In genomic region chr14:69092840-69093422, GRCh38 we compare ENCODE assay signal across 15 cellular contexts. TPM values are rescaled to one million over a fixed set of nuclear protein-coding genes. Genes with fewer than 3 reads are reported as not detected.
A peak's percentile ranks its signal among the peaks of the same experiment; 100 is the strongest.
DNase-seq lines count a peak whose midpoint lies in the region; ATAC-seq and TF ChIP-seq lines count a peak whose summit lies in the region.
"Had no signal": no experiment of that assay in that cellular context is flagged by ENCODE, and none has a peak within 500 bp of the region (broad histone marks: within the 10 kb centered on the region; RNA-seq: fewer than 3 reads in every experiment).

No MANE protein-coding gene starts in this region.

- H3K27ac ChIP-seq in PC-9 (peak overlapping the region; percentile 4; the same call in 1 of the 2 replicates), esophagus muscularis mucosa (replicated peaks in 1 of 4) (peak overlapping the region; percentile 58 to 78 (median 72)), sigmoid colon (peak overlapping the region; percentile 55 to 88 (median 77)), adrenal gland (no peak overlapping the region)

- H4K20me1 ChIP-seq in PC-9 (ENCODE audit: insufficient read depth): no peaks in the 10 kb centered on the region

- DNase-seq in PC-9: no peak
- no peak for DNase-seq in esophagus muscularis mucosa (ENCODE audit: extremely low spot score)
- no peak for DNase-seq in sigmoid colon
- DNase-seq in CD1c-positive myeloid dendritic cell (ENCODE audit: extremely low spot score): no peak
- DNase-seq in adrenal gland: no peak
- no peak for DNase-seq in NCI-H1092 (lab: John Stamatoyannopoulos, UW)
- DNase-seq: aorta; GF-D8; heart right ventricle; Karpas-422; NCI-H2171; stimulated activated CD4-positive, alpha-beta T cell treated with anti-CD3 and anti-CD28 coated beads, Interleukin-4, amount 100 ng/mL, for 1 hour; T-helper 1 cell had no signal

- peak; percentile 45 for ATAC-seq in GM18868 (IDR thresholded peaks at IDR 0.05; ENCODE audit: unreplicated experiment)
- ATAC-seq in HG03565 (IDR thresholded peaks at IDR 0.05; ENCODE audit: unreplicated experiment): no peak

- H3K36me3 ChIP-seq in PC-9 (ENCODE audit: low read depth) (peaks cover 12% of the 10 kb centered on the region), esophagus muscularis mucosa (peaks cover 13 to 39% (median 21%) of the 10 kb centered on the region in 4 donors), sigmoid colon (peaks cover 0 to 15% (median 5%) of the 10 kb centered on the region in 4 donors), adrenal gland (replicated peaks in 1 of 2) (peaks cover 0 to 32% of the 10 kb centered on the region in 2 donors)

- H3K9me3 ChIP-seq in PC-9 (ENCODE audit: insufficient read depth, low read depth) (no peaks in the 10 kb centered on the region), esophagus muscularis mucosa (no peaks in the 10 kb centered on the region), sigmoid colon (no peaks in the 10 kb centered on the region), adrenal gland (replicated peaks in 1 of 3) (no peaks in the 10 kb centered on the region)
- H3K9me3 ChIP-seq: heart right ventricle had no signal

- H3K9me2 ChIP-seq in PC-9 (ENCODE audit: insufficient read depth): no peaks in the 10 kb centered on the region

- no peak overlapping the region for H3K4me3 ChIP-seq in PC-9
- H3K4me3 ChIP-seq in esophagus muscularis mucosa: no peak overlapping the region
- H3K4me3 ChIP-seq in sigmoid colon: no peak overlapping the region
- H3K4me3 ChIP-seq in adrenal gland: no peak overlapping the region
- H3K4me3 ChIP-seq: heart right ventricle had no signal

- TF ChIP-seq EP300 in esophagus muscularis mucosa (IDR thresholded peaks at IDR 0.05): no peak
- no peak for TF ChIP-seq EP300 in sigmoid colon (IDR thresholded peaks at IDR 0.05)

- CTCF ChIA-PET in PC-9 (lab: Charles Lee): interaction anchor here (0.6 kb wide), 1 partner anchor 169 kb away, joined by 3 read pairs; no protein-coding TSS in a partner anchor

- no peak overlapping the region for H2AFZ ChIP-seq in PC-9

- H3K79me2 ChIP-seq in PC-9 (ENCODE audit: low read depth): peaks cover 10% of the 10 kb centered on the region

- no peak overlapping the region for H3K4me2 ChIP-seq in PC-9

- H3K27me3 ChIP-seq in PC-9 (ENCODE audit: insufficient read depth, low read depth) (no peaks in the 10 kb centered on the region), esophagus muscularis mucosa (no peaks in the 10 kb centered on the region), sigmoid colon (no peaks in the 10 kb centered on the region), adrenal gland (no peaks in the 10 kb centered on the region)
- H3K27me3 ChIP-seq: heart right ventricle had no signal

- TF ChIP-seq CTCF in PC-9 (conservative IDR thresholded peaks at IDR 0.05): no peak
- no peak for TF ChIP-seq CTCF in esophagus muscularis mucosa (IDR thresholded peaks at IDR 0.05)
- no peak for TF ChIP-seq CTCF in sigmoid colon (IDR thresholded peaks at IDR 0.05)
- TF ChIP-seq CTCF in adrenal gland (IDR thresholded peaks at IDR 0.05): no peak

- POLR2A ChIA-PET in PC-9 (lab: Charles Lee; ENCODE audit: unreplicated experiment): interaction anchor here (0.5 to 0.7 kb wide), 4 partner anchors 9 to 113 kb away, joined by 3 to 4 read pairs (median 4); no protein-coding TSS in a partner anchor

- intact Hi-C loops in PC-9 (cut with micrococcal nuclease; ENCODE audit: unreplicated experiment): loop anchor here (5.0 kb wide), 4 partner anchors 51 to 231 kb away; partner anchors contain the start of gene ACTN1
- intact Hi-C loops in esophagus muscularis mucosa (cut with DNase I): loop anchor here (5.0 kb wide), 2 partner anchors 116 to 181 kb away; partner anchors contain the start of gene ACTN1
- intact Hi-C loops in sigmoid colon (cut with DNase I): no loop called here
- intact Hi-C loops in adrenal gland (cut with DNase I): loop anchor here in 1 of 2 donors (5.0 kb wide), 1 partner anchor 181 kb away; no protein-coding TSS in a partner anchor

- H3F3A ChIP-seq in PC-9 (ENCODE audit: insufficient read depth, low read depth): peaks cover 10% of the 10 kb centered on the region; the same call in 1 of the 2 replicates

- TF ChIP-seq POLR2A in esophagus muscularis mucosa (IDR thresholded peaks at IDR 0.05; ENCODE audit: low read depth) (no peak), sigmoid colon (IDR thresholded peaks at IDR 0.05) (no peak), adrenal gland (IDR thresholded peaks at IDR 0.05) (no peak)

- no TSS peak for BruUV-seq in PC-9 (replicated peaks; lab: Mats Ljungman, UMichigan)

- H3K4me1 ChIP-seq in PC-9 (replicated peaks; ENCODE audit: insufficient read depth) (peaks cover 15% of the 10 kb centered on the region), esophagus muscularis mucosa (peaks cover 13 to 86% (median 75%) of the 10 kb centered on the region in 4 donors), sigmoid colon (peaks cover 0 to 80% (median 62%) of the 10 kb centered on the region in 4 donors), adrenal gland (replicated peaks in 1 of 2) (peaks cover 16 to 52% of the 10 kb centered on the region in 2 donors)

RNA-seq across cellular contexts. Expression of gene DCAF5, which starts 60.0 kb away (rescaled TPM):
- total RNA-seq in PC-9 (2021) (26.2 and 29.1 TPM in 2 replicates), esophagus muscularis mucosa (10 to 100 TPM; 37.4 to 67.1 (median 46.4) TPM), sigmoid colon (10 to 100 TPM; 36.4 to 56.8 (median 40.5) TPM), adrenal gland (10 to 100 TPM; 19.9 to 48.0 (median 38.0) TPM)
- polyA plus RNA-seq in sigmoid colon (10 to 100 TPM; 13.2 to 23.6 (median 15.7) TPM), adrenal gland (10 to 100 TPM; 27.9 to 38.2 (median 34.1) TPM)

Comparison
In these comparisons a context has a peak if more than half of its experiments do, and no peak if none do; other contexts are left out.
1. H3K27ac ChIP-seq: peak in PC-9 (single experiment), esophagus muscularis mucosa (4 of 4) and sigmoid colon (4 of 4); none in adrenal gland (0 of 5).